Comparison of ENCODE assay signal across 15 cellular contexts in the genomic region with DNA sequence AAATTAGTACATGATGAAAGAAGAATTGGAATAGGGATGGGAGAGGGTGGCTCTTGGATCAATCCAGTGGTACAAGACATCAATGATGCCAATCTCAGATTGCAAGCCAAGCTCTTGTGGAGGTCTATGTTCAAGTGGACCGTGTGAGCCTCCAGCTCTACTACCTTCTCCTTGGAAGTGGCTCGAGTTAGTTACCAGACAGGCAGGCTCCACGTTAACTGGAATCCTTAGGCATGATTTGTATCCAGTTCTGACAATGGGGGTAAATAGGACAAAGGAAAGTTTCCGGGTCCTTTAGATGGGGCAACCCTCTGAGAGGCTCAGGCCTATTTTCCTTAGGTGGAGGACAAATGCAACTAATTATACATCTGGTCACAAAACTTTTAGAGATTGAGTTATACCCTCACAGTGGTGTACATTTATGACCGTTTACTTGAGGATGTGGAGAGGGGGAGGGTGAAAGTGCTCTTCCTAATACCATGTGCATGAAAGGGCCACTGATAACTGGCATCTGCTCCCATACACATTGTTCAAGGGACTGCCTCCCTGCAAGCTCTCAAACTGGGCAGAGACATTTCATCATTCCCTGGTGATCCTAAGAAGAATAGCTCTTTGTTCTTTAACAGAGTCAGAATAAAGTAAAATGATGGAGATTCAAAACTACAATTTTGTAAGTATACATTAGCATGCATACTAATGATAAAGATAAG.
A peak's percentile ranks its signal among the peaks of the same experiment; 100 is the strongest.
DNase-seq lines count a peak whose midpoint lies in the region; ATAC-seq, FAIRE-seq and TF ChIP-seq lines count a peak whose summit lies in the region.
"Had no signal": no experiment of that assay in that cellular context is flagged by ENCODE, and none has a peak within 500 bp of the region (broad histone marks: within the 10 kb centered on the region; RNA-seq: fewer than 3 reads in every experiment).

No MANE protein-coding gene starts in this region.

- no peaks in the 10 kb centered on the region for H3K36me3 ChIP-seq in bronchial epithelial cell (ENCODE audit: control insufficient read depth, insufficient read depth, low read length)
- no peaks in the 10 kb centered on the region for H3K36me3 ChIP-seq in SJCRH30

- no peak for TF ChIP-seq CTCF in NB4 (IDR thresholded peaks at IDR 0.05; ENCODE audit: low read depth, low read length)
- TF ChIP-seq CTCF in bronchial epithelial cell (IDR thresholded peaks at IDR 0.05; ENCODE audit: insufficient read depth, low read length, severe bottlenecking): no peak

- no peaks in the 10 kb centered on the region for H3K4me1 Mint-ChIP-seq in stimulated activated memory B cell treated with anti-CD40 and anti-IgM and Interleukin-4, amounts not matched to agents 10 μg/mL and 1 μg/mL and 100 μg/mL, for 72 hours

- H3K4me3 Mint-ChIP-seq in stimulated activated memory B cell treated with anti-CD40 and anti-IgM and Interleukin-4, amounts not matched to agents 10 μg/mL and 1 μg/mL and 100 μg/mL, for 72 hours: no peak overlapping the region
- H3K4me3 Mint-ChIP-seq: B cell; CD8-positive, alpha-beta T cell had no signal

- no peaks in the 10 kb centered on the region for H3K9me3 ChIP-seq in SJCRH30 (replicated peaks)

- H3K27me3 ChIP-seq in bronchial epithelial cell (ENCODE audit: control insufficient read depth, insufficient read depth, low read length) (no peaks in the 10 kb centered on the region), SJCRH30 (no peaks in the 10 kb centered on the region)

- no peak for TF ChIP-seq POLR2A in NB4 (IDR thresholded peaks at IDR 0.05; ENCODE audit: extremely low read depth, insufficient read length)

- H3K4me3 ChIP-seq in NB4 (ENCODE audit: low read depth, low read length) (no peak overlapping the region), bronchial epithelial cell (ENCODE audit: low read depth, low read length) (no peak overlapping the region), SJCRH30 (no peak overlapping the region)

- no peaks in the 10 kb centered on the region for H3K9me3 Mint-ChIP-seq in stimulated activated memory B cell treated with anti-CD40 and anti-IgM and Interleukin-4, amounts not matched to agents 10 μg/mL and 1 μg/mL and 100 μg/mL, for 72 hours

- no peak overlapping the region for H3K27ac Mint-ChIP-seq in stimulated activated memory B cell treated with anti-CD40 and anti-IgM and Interleukin-4, amounts not matched to agents 10 μg/mL and 1 μg/mL and 100 μg/mL, for 72 hours
- H3K27ac Mint-ChIP-seq: B cell; CD8-positive, alpha-beta T cell had no signal

- DNase-seq in NB4 (ENCODE audit: low read depth) (peak; percentile 50), bronchial epithelial cell (ENCODE audit: low read depth) (no peak), hippocampal formation (lab: John Stamatoyannopoulos, UW) (peak; percentile 33 to 90), SW480 (ENCODE audit: low spot score) (no peak), SJCRH30 (no peak)
- DNase-seq: CD8-positive, alpha-beta T cell; H7; Karpas-422; NCI-H1417 treated with DMSO at 0.1 percent for 48 hours; NCI-H2029 treated with DMSO at 0.1 percent for 48 hours; RPMI8226 had no signal

- no peaks in the 10 kb centered on the region for H3K36me3 Mint-ChIP-seq in stimulated activated memory B cell treated with anti-CD40 and anti-IgM and Interleukin-4, amounts not matched to agents 10 μg/mL and 1 μg/mL and 100 μg/mL, for 72 hours
- H3K36me3 Mint-ChIP-seq: CD8-positive, alpha-beta T cell had no signal

- H3K27ac ChIP-seq in SJCRH30: no peak overlapping the region

- FAIRE-seq in bronchial epithelial cell (lab: Jason Lieb, UNC): peak; percentile 55

- ATAC-seq in stimulated activated memory B cell treated with anti-CD40 and anti-IgM and Interleukin-4, amounts not matched to agents 10 μg/mL and 1 μg/mL and 100 μg/mL, for 72 hours: peak; percentile 21
- no peak for ATAC-seq in HG03432 (IDR thresholded peaks at IDR 0.05; ENCODE audit: unreplicated experiment)
- no peak for ATAC-seq in HG02571 (IDR thresholded peaks at IDR 0.05; ENCODE audit: unreplicated experiment)
- ATAC-seq: CD8-positive, alpha-beta T cell had no signal

- H3K27me3 Mint-ChIP-seq in stimulated activated memory B cell treated with anti-CD40 and anti-IgM and Interleukin-4, amounts not matched to agents 10 μg/mL and 1 μg/mL and 100 μg/mL, for 72 hours: peaks cover 7% of the 10 kb centered on the region

- no peaks in the 10 kb centered on the region for H3K4me1 ChIP-seq in SJCRH30

Comparison
In these comparisons a context has a peak if more than half of its experiments do, and no peak if none do; other contexts are left out.
1. DNase-seq: peak in NB4 (single experiment) and hippocampal formation (2 of 2); none in bronchial epithelial cell (single experiment), SW480 (single experiment) and SJCRH30 (0 of 2).